ENCODE assay signal across 1 cellular context in genomic region chr17:63817736-63818385, GRCh38.
TF ChIP-seq lines count a peak whose summit lies in the region.

No MANE protein-coding gene starts in this region.

TF ChIP-seq in GM12878, 131 proteins besides CTCF, POLR2A, EP300 and RAD21:
- TF ChIP-seq POLR2AphosphoS2 (IDR thresholded peaks at IDR 0.05; ENCODE audit: low read depth, low read length) (peak; percentile 28; the same call in 1 of the 2 replicates), NBN (IDR thresholded peaks at IDR 0.05) (no peak)
